In genomic region chr10:110782616-110783015, GRCh38 we compare ENCODE assay signal across 16 cellular contexts.
DNase-seq lines count a peak whose midpoint lies in the region; ATAC-seq and TF ChIP-seq lines count a peak whose summit lies in the region.
"Had no signal": no experiment of that assay in that cellular context is flagged by ENCODE, and none has a peak within 500 bp of the region (broad histone marks: within the 10 kb centered on the region; RNA-seq: fewer than 3 reads in every experiment).

No MANE protein-coding gene starts in this region.

- no peak overlapping the region for H2BK5ac ChIP-seq in mesenchymal stem cell (ENCODE audit: low read depth, low read length, poor library complexity, severe bottlenecking)

- intact Hi-C loops in left cardiac atrium (cut with DNase I), result no loop called here
- intact Hi-C loops in naive thymus-derived CD4-positive, alpha-beta T cell (cut with micrococcal nuclease), result loop anchor here (1.0 to 2.0 kb wide), 6 partner anchors 8 to 90 kb away; no protein-coding TSS in a partner anchor

- peaks cover 38% of the 10 kb centered on the region for H3K4me1 Mint-ChIP-seq in T-helper 1 cell treated with Interleukin-12 subunit alpha and Interleukin-12 subunit beta and Interleukin-4 antibody, amounts not matched to agents 30 μg/mL and 1 μg/mL, for 36 hours (ENCODE audit: low read depth)
- H3K4me1 Mint-ChIP-seq in activated naive CD8-positive, alpha-beta T cell treated with anti-CD3 and anti-CD28 coated beads, Interleukin-2, amount 50 U/mL, for 24 hours, result peaks cover 62% of the 10 kb centered on the region
- peaks cover 1 to 77% (median 52%) of the 10 kb centered on the region in 7 donors for H3K4me1 Mint-ChIP-seq in naive thymus-derived CD4-positive, alpha-beta T cell
- H3K4me1 Mint-ChIP-seq in stimulated activated memory B cell treated with anti-CD40 and anti-IgM and Interleukin-4, amounts not matched to agents 10 μg/mL and 1 μg/mL and 100 μg/mL, for 72 hours, result peaks cover 9% of the 10 kb centered on the region

- H3K27ac ChIP-seq in right atrium auricular region (peak overlapping the region; percentile 73 to 83), mesenchymal stem cell (ENCODE audit: low read length, poor library complexity, severe bottlenecking) (no peak overlapping the region)
- H3K27ac ChIP-seq in naive thymus-derived CD4-positive, alpha-beta T cell (ENCODE audit: low read depth, low read length), result no peak overlapping the region
- H3K27ac ChIP-seq: 22Rv1, KMS-11 had no signal

- peaks cover 6% of the 10 kb centered on the region for H3K36me3 Mint-ChIP-seq in T-helper 1 cell treated with Interleukin-12 subunit alpha and Interleukin-12 subunit beta and Interleukin-4 antibody, amounts not matched to agents 30 μg/mL and 1 μg/mL, for 36 hours (ENCODE audit: low read depth)
- no peaks in the 10 kb centered on the region for H3K36me3 Mint-ChIP-seq in activated naive CD8-positive, alpha-beta T cell treated with anti-CD3 and anti-CD28 coated beads, Interleukin-2, amount 50 U/mL, for 24 hours (ENCODE audit: low read depth)
- peaks cover 0 to 16% (median 0%) of the 10 kb centered on the region in 5 donors for H3K36me3 Mint-ChIP-seq in naive thymus-derived CD4-positive, alpha-beta T cell
- H3K36me3 Mint-ChIP-seq in stimulated activated memory B cell treated with anti-CD40 and anti-IgM and Interleukin-4, amounts not matched to agents 10 μg/mL and 1 μg/mL and 100 μg/mL, for 72 hours, result no peaks in the 10 kb centered on the region

- H3K9me3 ChIP-seq in right atrium auricular region (no peaks in the 10 kb centered on the region), mesenchymal stem cell (ENCODE audit: control insufficient read depth, low read length) (no peaks in the 10 kb centered on the region)
- no peaks in the 10 kb centered on the region for H3K9me3 ChIP-seq in naive thymus-derived CD4-positive, alpha-beta T cell (ENCODE audit: control insufficient read depth in 2 of 3, low read length in 3 of 3)

- H2BK15ac ChIP-seq in mesenchymal stem cell (ENCODE audit: low read depth, poor library complexity, severe bottlenecking), result no peak overlapping the region

- H2AK5ac ChIP-seq in mesenchymal stem cell (ENCODE audit: low read length, severe bottlenecking), result no peak overlapping the region

- H3K27me3 Mint-ChIP-seq in T-helper 1 cell treated with Interleukin-12 subunit alpha and Interleukin-12 subunit beta and Interleukin-4 antibody, amounts not matched to agents 30 μg/mL and 1 μg/mL, for 36 hours (ENCODE audit: low read depth), result peaks cover 6% of the 10 kb centered on the region
- no peaks in the 10 kb centered on the region for H3K27me3 Mint-ChIP-seq in activated naive CD8-positive, alpha-beta T cell treated with anti-CD3 and anti-CD28 coated beads, Interleukin-2, amount 50 U/mL, for 24 hours
- H3K27me3 Mint-ChIP-seq in naive thymus-derived CD4-positive, alpha-beta T cell, result no peaks in the 10 kb centered on the region
- no peaks in the 10 kb centered on the region for H3K27me3 Mint-ChIP-seq in stimulated activated memory B cell treated with anti-CD40 and anti-IgM and Interleukin-4, amounts not matched to agents 10 μg/mL and 1 μg/mL and 100 μg/mL, for 72 hours

- H2BK12ac ChIP-seq in mesenchymal stem cell (ENCODE audit: low read length in 2 of 2), result no peak overlapping the region

- H3K4me1 ChIP-seq in right atrium auricular region (peaks cover 0 to 67% of the 10 kb centered on the region in 2 donors), mesenchymal stem cell (ENCODE audit: control insufficient read depth, insufficient read depth, low read depth, low read length) (no peaks in the 10 kb centered on the region)
- H3K4me1 ChIP-seq in naive thymus-derived CD4-positive, alpha-beta T cell (ENCODE audit: control insufficient read depth in 2 of 2, insufficient read depth in 2 of 2, low read length in 2 of 2), result peaks cover 4 to 21% of the 10 kb centered on the region in 2 donors

- H3K27ac Mint-ChIP-seq in T-helper 1 cell treated with Interleukin-12 subunit alpha and Interleukin-12 subunit beta and Interleukin-4 antibody, amounts not matched to agents 30 μg/mL and 1 μg/mL, for 36 hours, result peak overlapping the region; percentile 87
- H3K27ac Mint-ChIP-seq in activated naive CD8-positive, alpha-beta T cell treated with anti-CD3 and anti-CD28 coated beads, Interleukin-2, amount 50 U/mL, for 24 hours, result peak overlapping the region; percentile 67
- H3K27ac Mint-ChIP-seq in naive thymus-derived CD4-positive, alpha-beta T cell, result peak overlapping the region; percentile 43 to 97 (median 93)
- no peak overlapping the region for H3K27ac Mint-ChIP-seq in stimulated activated memory B cell treated with anti-CD40 and anti-IgM and Interleukin-4, amounts not matched to agents 10 μg/mL and 1 μg/mL and 100 μg/mL, for 72 hours

- H3K27me3 ChIP-seq in right atrium auricular region (no peaks in the 10 kb centered on the region), mesenchymal stem cell (ENCODE audit: control insufficient read depth in 1 of 2, insufficient read depth in 1 of 2, low read length in 2 of 2) (peaks cover 12 to 24% of the 10 kb centered on the region in 2 experiments)
- H3K27me3 ChIP-seq in naive thymus-derived CD4-positive, alpha-beta T cell (ENCODE audit: control insufficient read depth in 2 of 2, insufficient read depth in 2 of 2, low read length in 2 of 2), result no peaks in the 10 kb centered on the region

- no peak for TF ChIP-seq CTCF in right atrium auricular region (IDR thresholded peaks at IDR 0.05)

- no peak overlapping the region for H3K4me3 Mint-ChIP-seq in T-helper 1 cell treated with Interleukin-12 subunit alpha and Interleukin-12 subunit beta and Interleukin-4 antibody, amounts not matched to agents 30 μg/mL and 1 μg/mL, for 36 hours
- H3K4me3 Mint-ChIP-seq in activated naive CD8-positive, alpha-beta T cell treated with anti-CD3 and anti-CD28 coated beads, Interleukin-2, amount 50 U/mL, for 24 hours, result no peak overlapping the region
- H3K4me3 Mint-ChIP-seq in naive thymus-derived CD4-positive, alpha-beta T cell, result no peak overlapping the region
- H3K4me3 Mint-ChIP-seq in stimulated activated memory B cell treated with anti-CD40 and anti-IgM and Interleukin-4, amounts not matched to agents 10 μg/mL and 1 μg/mL and 100 μg/mL, for 72 hours, result no peak overlapping the region

- H3K36me3 ChIP-seq in right atrium auricular region, result peaks cover 19% of the 10 kb centered on the region
- H3K36me3 ChIP-seq in naive thymus-derived CD4-positive, alpha-beta T cell (ENCODE audit: control insufficient read depth in 2 of 3, insufficient read depth in 3 of 3, low read length in 3 of 3), result no peaks in the 10 kb centered on the region
- H3K36me3 ChIP-seq in mesenchymal stem cell (ENCODE audit: control insufficient read depth in 1 of 2, insufficient read depth in 2 of 2, low read depth in 1 of 2, low read length in 2 of 2), result no peaks in the 10 kb centered on the region

- H3K18ac ChIP-seq in mesenchymal stem cell (ENCODE audit: low read depth in 1 of 2, low read length in 2 of 2), result peak overlapping the region in 1 of 2 experiments; percentile 50

- H2AFZ ChIP-seq in mesenchymal stem cell (ENCODE audit: low read depth, low read length), result no peak overlapping the region

- H2BK120ac ChIP-seq in mesenchymal stem cell (ENCODE audit: low read depth, low read length), result no peak overlapping the region

- H4K8ac ChIP-seq in mesenchymal stem cell (ENCODE audit: low read length), result no peak overlapping the region

- peak overlapping the region in 1 of 2 experiments; percentile 56 for H3K23ac ChIP-seq in mesenchymal stem cell (ENCODE audit: low read length in 2 of 2)

- no peak overlapping the region for H3K9ac ChIP-seq in mesenchymal stem cell (ENCODE audit: low read length)
- H3K9ac ChIP-seq: KMS-11 had no signal

- H3K9me3 Mint-ChIP-seq in T-helper 1 cell treated with Interleukin-12 subunit alpha and Interleukin-12 subunit beta and Interleukin-4 antibody, amounts not matched to agents 30 μg/mL and 1 μg/mL, for 36 hours, result peaks cover 4% of the 10 kb centered on the region
- H3K9me3 Mint-ChIP-seq in activated naive CD8-positive, alpha-beta T cell treated with anti-CD3 and anti-CD28 coated beads, Interleukin-2, amount 50 U/mL, for 24 hours, result no peaks in the 10 kb centered on the region
- peaks cover 0 to 12% (median 0%) of the 10 kb centered on the region in 11 donors for H3K9me3 Mint-ChIP-seq in naive thymus-derived CD4-positive, alpha-beta T cell
- H3K9me3 Mint-ChIP-seq in stimulated activated memory B cell treated with anti-CD40 and anti-IgM and Interleukin-4, amounts not matched to agents 10 μg/mL and 1 μg/mL and 100 μg/mL, for 72 hours, result no peaks in the 10 kb centered on the region

- no peak overlapping the region for H4K91ac ChIP-seq in mesenchymal stem cell (ENCODE audit: low read length)

- ATAC-seq in left cardiac atrium, result no peak
- no peak for ATAC-seq in activated naive CD8-positive, alpha-beta T cell treated with anti-CD3 and anti-CD28 coated beads, Interleukin-2, amount 50 U/mL, for 24 hours
- no peak for ATAC-seq in naive thymus-derived CD4-positive, alpha-beta T cell
- no peak for ATAC-seq in stimulated activated memory B cell treated with anti-CD40 and anti-IgM and Interleukin-4, amounts not matched to agents 10 μg/mL and 1 μg/mL and 100 μg/mL, for 72 hours

- DNase-seq in T-helper 1 cell (no peak), right atrium auricular region (ENCODE audit: low spot score) (no peak), left cardiac atrium (no peak), mesenchymal stem cell (no peak)
- no peak for DNase-seq in activated naive CD8-positive, alpha-beta T cell treated with anti-CD3 and anti-CD28 coated beads, Interleukin-2, amount 50 U/mL, for 24 hours
- no peak for DNase-seq in naive thymus-derived CD4-positive, alpha-beta T cell
- DNase-seq: DMS153, EL, NCI-H1092, NCI-H2107, NCI-H226, NCI-H526 had no signal

- no peaks in the 10 kb centered on the region for H3K79me1 ChIP-seq in mesenchymal stem cell (replicated peaks; ENCODE audit: low read length, poor library complexity, severe bottlenecking)

- 77% methylated on average over 2 of the region's 2 CpGs for WGBS in mesenchymal stem cell

- POLR2A ChIA-PET in naive thymus-derived CD4-positive, alpha-beta T cell (lab: Charles Lee), result interaction anchor here (0.5 to 2.0 kb wide), 6 partner anchors 8 to 101 kb away, joined by 3 to 9 read pairs (median 4); no protein-coding TSS in a partner anchor

- no peak overlapping the region for H3K14ac ChIP-seq in mesenchymal stem cell (ENCODE audit: low read length in 2 of 2)

- no peak overlapping the region for H3K4ac ChIP-seq in mesenchymal stem cell (ENCODE audit: low read depth in 1 of 2, low read length in 2 of 2)

- H3K4me3 ChIP-seq in right atrium auricular region (no peak overlapping the region), mesenchymal stem cell (ENCODE audit: insufficient read depth in 1 of 2, low read depth in 1 of 2, low read length in 2 of 2) (no peak overlapping the region)
- H3K4me3 ChIP-seq in naive thymus-derived CD4-positive, alpha-beta T cell (ENCODE audit: low read length), result no peak overlapping the region

- CTCF ChIA-PET in naive thymus-derived CD4-positive, alpha-beta T cell (lab: Charles Lee), result interaction anchor here (1.0 to 1.9 kb wide), 2 partner anchors 59 to 111 kb away, joined by 4 to 5 read pairs; no protein-coding TSS in a partner anchor

- H3K4me2 ChIP-seq in mesenchymal stem cell (ENCODE audit: low read length, poor library complexity, severe bottlenecking), result no peak overlapping the region
- H3K4me2 ChIP-seq: KMS-11 had no signal

Comparison
In these comparisons a context has a peak if more than half of its experiments do, and no peak if none do; other contexts are left out.
1. H3K27ac ChIP-seq: peak in right atrium auricular region (2 of 2); none in naive thymus-derived CD4-positive, alpha-beta T cell (single experiment) and mesenchymal stem cell (single experiment).
2. intact Hi-C loops: an anchor here in naive thymus-derived CD4-positive, alpha-beta T cell (1.0 to 2.0 kb wide); none called in left cardiac atrium.